ENCODE assay signal across 8 cellular contexts in the genomic region with DNA sequence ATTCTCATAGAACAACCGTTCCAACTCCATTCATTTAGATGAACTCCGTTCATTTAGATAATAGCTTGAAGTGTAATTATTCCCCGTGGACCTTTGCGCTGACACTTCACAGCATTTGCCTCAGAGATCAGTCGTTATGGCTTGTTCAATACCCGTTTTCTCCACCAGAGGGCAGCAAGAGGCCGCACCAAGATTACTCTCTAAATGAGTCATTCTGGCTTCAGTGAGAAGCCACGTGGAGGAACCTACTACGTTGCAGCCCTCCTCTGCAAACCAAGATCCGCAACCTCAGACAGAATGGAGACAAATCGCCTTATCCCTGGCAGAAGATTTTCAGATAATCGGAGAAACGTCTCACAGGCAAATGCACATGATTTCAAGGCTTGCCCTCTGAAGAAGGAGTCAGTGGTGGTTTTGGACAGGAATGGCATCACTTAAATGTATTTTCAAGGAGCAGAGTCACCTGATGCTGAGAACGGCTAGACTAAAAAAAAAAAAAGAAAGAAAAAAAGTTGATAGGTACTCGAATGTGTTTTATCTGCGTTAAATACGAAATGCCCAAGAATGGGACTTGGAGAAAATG.
DNase-seq lines count a peak whose midpoint lies in the region; ATAC-seq and TF ChIP-seq lines count a peak whose summit lies in the region.

No MANE protein-coding gene starts in this region.

- 7 to 9% methylated on average over 16 to 17 of the region's 17 CpGs for WGBS in esophagus squamous epithelium, 2 donors

- peaks cover 3% of the 10 kb centered on the region for H3K36me3 ChIP-seq in OCI-LY3 (replicated peaks; ENCODE audit: low read depth, low read length)
- H3K36me3 ChIP-seq in esophagus squamous epithelium: no peaks in the 10 kb centered on the region

- no peaks in the 10 kb centered on the region for H3K9me3 Mint-ChIP-seq in natural killer cell treated with Interleukin-12 subunit alpha and Interleukin-12 subunit beta and Interleukin-15 and Interleukin-18, amount 100 ng/mL, for 72 hours
- H3K9me3 Mint-ChIP-seq in stimulated activated memory B cell treated with anti-CD40 and anti-IgM and Interleukin-4, amounts not matched to agents 10 μg/mL and 1 μg/mL and 100 μg/mL, for 72 hours: no peaks in the 10 kb centered on the region

- no peaks in the 10 kb centered on the region for H4K20me1 ChIP-seq in OCI-LY3 (ENCODE audit: insufficient read depth, low read length)

- H3K27ac Mint-ChIP-seq in natural killer cell treated with Interleukin-12 subunit alpha and Interleukin-12 subunit beta and Interleukin-15 and Interleukin-18, amount 100 ng/mL, for 72 hours: no peak overlapping the region
- H3K27ac Mint-ChIP-seq in stimulated activated memory B cell treated with anti-CD40 and anti-IgM and Interleukin-4, amounts not matched to agents 10 μg/mL and 1 μg/mL and 100 μg/mL, for 72 hours: no peak overlapping the region

- H3K4me1 ChIP-seq in OCI-LY3 (ENCODE audit: low read length) (peaks cover 42% of the 10 kb centered on the region), esophagus squamous epithelium (peaks cover 0 to 28% (median 5%) of the 10 kb centered on the region in 3 donors)

- no peaks in the 10 kb centered on the region for H3K9me3 ChIP-seq in OCI-LY3 (ENCODE audit: insufficient read depth, low read length)
- no peaks in the 10 kb centered on the region for H3K9me3 ChIP-seq in esophagus squamous epithelium

- peaks cover 0 to 4% of the 10 kb centered on the region in 2 donors for H3K4me1 Mint-ChIP-seq in natural killer cell treated with Interleukin-12 subunit alpha and Interleukin-12 subunit beta and Interleukin-15 and Interleukin-18, amount 100 ng/mL, for 72 hours (ENCODE audit: low read depth in 2 of 2)
- H3K4me1 Mint-ChIP-seq in stimulated activated memory B cell treated with anti-CD40 and anti-IgM and Interleukin-4, amounts not matched to agents 10 μg/mL and 1 μg/mL and 100 μg/mL, for 72 hours: no peaks in the 10 kb centered on the region

- no peaks in the 10 kb centered on the region for H3K79me2 ChIP-seq in OCI-LY3 (ENCODE audit: low read length)

- intact Hi-C loops in esophagus squamous epithelium (cut with DNase I): loop anchor here (5.0 kb wide), 1 partner anchor 236 kb away; no protein-coding TSS in a partner anchor

- H3K27me3 Mint-ChIP-seq in natural killer cell treated with Interleukin-12 subunit alpha and Interleukin-12 subunit beta and Interleukin-15 and Interleukin-18, amount 100 ng/mL, for 72 hours: no peaks in the 10 kb centered on the region
- H3K27me3 Mint-ChIP-seq in stimulated activated memory B cell treated with anti-CD40 and anti-IgM and Interleukin-4, amounts not matched to agents 10 μg/mL and 1 μg/mL and 100 μg/mL, for 72 hours: no peaks in the 10 kb centered on the region

- peak overlapping the region; percentile 57 for H3K9ac ChIP-seq in OCI-LY3 (ENCODE audit: low read length)

- TF ChIP-seq CTCF in OCI-LY3 (IDR thresholded peaks at IDR 0.05; ENCODE audit: low read depth, low read length) (peak; percentile 86), esophagus squamous epithelium (IDR thresholded peaks at IDR 0.05) (peak; percentile 87 to 99 (median 98))

- H3K4me3 ChIP-seq in OCI-LY3 (ENCODE audit: low read length) (peak overlapping the region; percentile 66), esophagus squamous epithelium (peak overlapping the region in 1 of 4 donors; percentile 31)

- H3K27me3 ChIP-seq in OCI-LY3 (ENCODE audit: low read depth, low read length) (no peaks in the 10 kb centered on the region), esophagus squamous epithelium (peaks cover 0 to 1% (median 0%) of the 10 kb centered on the region in 4 donors)

- H3K36me3 Mint-ChIP-seq in natural killer cell treated with Interleukin-12 subunit alpha and Interleukin-12 subunit beta and Interleukin-15 and Interleukin-18, amount 100 ng/mL, for 72 hours: no peaks in the 10 kb centered on the region
- H3K36me3 Mint-ChIP-seq in stimulated activated memory B cell treated with anti-CD40 and anti-IgM and Interleukin-4, amounts not matched to agents 10 μg/mL and 1 μg/mL and 100 μg/mL, for 72 hours: no peaks in the 10 kb centered on the region

- H3K27ac ChIP-seq in OCI-LY3 (ENCODE audit: low read length) (0 out of 2 replicates have a peak overlapping the region, but pooled peaks have one; percentile 19), esophagus squamous epithelium (peak overlapping the region; percentile 2 to 71 (median 48))

- peak; percentile 95 for ATAC-seq in GM21526 (IDR thresholded peaks at IDR 0.05; ENCODE audit: low FRiP score, unreplicated experiment)
- peak; percentile 95 to 96 for ATAC-seq in natural killer cell treated with Interleukin-12 subunit alpha and Interleukin-12 subunit beta and Interleukin-15 and Interleukin-18, amount 100 ng/mL, for 72 hours
- ATAC-seq in stimulated activated memory B cell treated with anti-CD40 and anti-IgM and Interleukin-4, amounts not matched to agents 10 μg/mL and 1 μg/mL and 100 μg/mL, for 72 hours: peak; percentile 95

- peak overlapping the region; percentile 92 for H3K4me2 ChIP-seq in OCI-LY3 (ENCODE audit: low read length)

- peak overlapping the region; percentile 86; the same call in 1 of the 2 replicates for H2AFZ ChIP-seq in OCI-LY3 (ENCODE audit: low read depth, low read length)

- DNase-seq in DMS 273 (lab: John Stamatoyannopoulos, UW; ENCODE audit: unreplicated experiment) (peak; percentile 97), HuH-7 (ENCODE audit: low spot score) (peak; percentile 83), activated T-cell treated with anti-CD3 and anti-CD28 coated beads for 1 hour (ENCODE audit: low read depth) (peak; percentile 85), esophagus squamous epithelium (lab: John Stamatoyannopoulos, UW) (peak; percentile 38)
- peak; percentile 89 for DNase-seq in natural killer cell treated with Interleukin-12 subunit alpha and Interleukin-12 subunit beta and Interleukin-15 and Interleukin-18, amount 100 ng/mL, for 72 hours (ENCODE audit: low spot score)

- no peak overlapping the region for H3K4me3 Mint-ChIP-seq in natural killer cell treated with Interleukin-12 subunit alpha and Interleukin-12 subunit beta and Interleukin-15 and Interleukin-18, amount 100 ng/mL, for 72 hours
- no peak overlapping the region for H3K4me3 Mint-ChIP-seq in stimulated activated memory B cell treated with anti-CD40 and anti-IgM and Interleukin-4, amounts not matched to agents 10 μg/mL and 1 μg/mL and 100 μg/mL, for 72 hours

- TF ChIP-seq POLR2A in esophagus squamous epithelium (IDR thresholded peaks at IDR 0.05): no peak

Comparison
In these comparisons a context has a peak if more than half of its experiments do, and no peak if none do; other contexts are left out.
1. DNase-seq: peak in every context shown above with its lines; median percentile 97 in DMS 273; 89 in natural killer cell treated with Interleukin-12 subunit alpha and Interleukin-12 subunit beta and Interleukin-15 and Interleukin-18, amount 100 ng/mL, for 72 hours; 85 in activated T-cell treated with anti-CD3 and anti-CD28 coated beads for 1 hour; 83 in HuH-7; 38 in esophagus squamous epithelium.